In the genomic region with DNA sequence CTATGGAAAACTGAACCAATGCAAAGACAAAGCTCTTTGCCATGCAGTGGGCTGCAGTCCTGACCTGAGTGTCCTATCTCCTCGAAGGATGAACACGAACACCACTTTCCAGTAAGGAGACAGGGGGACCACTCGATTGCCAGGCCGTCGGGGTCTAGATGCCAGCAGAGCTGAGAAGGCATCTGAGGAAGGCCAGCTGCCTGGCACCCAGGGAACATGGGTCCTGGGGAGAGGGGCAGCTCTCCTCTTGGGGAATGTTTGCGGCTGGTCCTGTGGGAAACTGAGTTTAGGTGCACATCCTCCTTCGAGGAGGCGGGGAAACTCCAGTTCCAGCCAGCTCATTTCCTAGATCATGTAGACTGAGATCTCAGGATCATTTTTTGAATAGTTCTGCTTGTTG, we compare ENCODE assay signal across 1 cellular context.
TF ChIP-seq lines count a peak whose summit lies in the region.

No MANE protein-coding gene starts in this region.

TF ChIP-seq in IMR-90, 13 proteins besides CTCF, POLR2A, EP300 and RAD21:
- TF ChIP-seq MXI1 (IDR thresholded peaks at IDR 0.05; ENCODE audit: borderline replicate concordance, low read depth, low read length) (no peak), NFE2L2 (IDR thresholded peaks at IDR 0.05; ENCODE audit: low read depth, low read length) (no peak), BHLHE40 (IDR thresholded peaks at IDR 0.05; ENCODE audit: low read depth, low read length) (no peak), CHD1 (IDR thresholded peaks at IDR 0.05; ENCODE audit: low read depth, low read length) (no peak), SMC3 (IDR thresholded peaks at IDR 0.05; ENCODE audit: low read depth, low read length) (no peak), FOS (IDR thresholded peaks at IDR 0.05; ENCODE audit: low read depth, low read length) (no peak)
- TF ChIP-seq, protein P1, sequence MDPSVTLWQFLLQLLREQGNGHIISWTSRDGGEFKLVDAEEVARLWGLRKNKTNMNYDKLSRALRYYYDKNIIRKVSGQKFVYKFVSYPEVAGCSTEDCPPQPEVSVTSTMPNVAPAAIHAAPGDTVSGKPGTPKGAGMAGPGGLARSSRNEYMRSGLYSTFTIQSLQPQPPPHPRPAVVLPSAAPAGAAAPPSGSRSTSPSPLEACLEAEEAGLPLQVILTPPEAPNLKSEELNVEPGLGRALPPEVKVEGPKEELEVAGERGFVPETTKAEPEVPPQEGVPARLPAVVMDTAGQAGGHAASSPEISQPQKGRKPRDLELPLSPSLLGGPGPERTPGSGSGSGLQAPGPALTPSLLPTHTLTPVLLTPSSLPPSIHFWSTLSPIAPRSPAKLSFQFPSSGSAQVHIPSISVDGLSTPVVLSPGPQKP (IDR thresholded peaks at IDR 0.05; ENCODE audit: borderline replicate concordance, low read depth, low read length) = no peak
- TF ChIP-seq, protein P2, sequence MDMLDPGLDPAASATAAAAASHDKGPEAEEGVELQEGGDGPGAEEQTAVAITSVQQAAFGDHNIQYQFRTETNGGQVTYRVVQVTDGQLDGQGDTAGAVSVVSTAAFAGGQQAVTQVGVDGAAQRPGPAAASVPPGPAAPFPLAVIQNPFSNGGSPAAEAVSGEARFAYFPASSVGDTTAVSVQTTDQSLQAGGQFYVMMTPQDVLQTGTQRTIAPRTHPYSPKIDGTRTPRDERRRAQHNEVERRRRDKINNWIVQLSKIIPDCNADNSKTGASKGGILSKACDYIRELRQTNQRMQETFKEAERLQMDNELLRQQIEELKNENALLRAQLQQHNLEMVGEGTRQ (IDR thresholded peaks at IDR 0.05; ENCODE audit: low read depth, low read length) = no peak
